13 cellular contexts compared by ENCODE assay signal in genomic region chr1:64072089-64072835, GRCh38.
DNase-seq lines count a peak whose midpoint lies in the region; FAIRE-seq and TF ChIP-seq lines count a peak whose summit lies in the region.
"Had no signal": no experiment of that assay in that cellular context is flagged by ENCODE, and none has a peak within 500 bp of the region (broad histone marks: within the 10 kb centered on the region; RNA-seq: fewer than 3 reads in every experiment).

No MANE protein-coding gene starts in this region.

- no peak for DNase-seq in H54 (ENCODE audit: insufficient read length, low spot score)
- DNase-seq in RPMI7951 (ENCODE audit: low read depth), result peak; percentile 19
- peak; percentile 46 for DNase-seq in epithelial cell of esophagus (ENCODE audit: low read depth)
- peak; percentile 7 for DNase-seq in prostate gland (ENCODE audit: low spot score)
- DNase-seq in SJCRH30, result no peak
- DNase-seq in SIG-M5 (lab: John Stamatoyannopoulos, UW), result no peak
- no peak for DNase-seq in kidney
- DNase-seq: activated effector memory CD4-positive, alpha-beta T cell treated with anti-CD3 and anti-CD28 coated beads, Interleukin-2, amount 50 U/mL, for 16 hours; Calu3; endodermal cell; SHP77; stimulated activated CD4-positive, alpha-beta T cell treated with anti-CD3 and anti-CD28 coated beads, Interleukin-4, amount 100 ng/mL, for 24 hours had no signal

- H3K4me1 ChIP-seq in prostate gland (replicated peaks) (no peaks in the 10 kb centered on the region), SJCRH30 (no peaks in the 10 kb centered on the region), kidney (ENCODE audit: control insufficient read depth in 1 of 2, insufficient read depth in 1 of 2, low read depth in 1 of 2, low read length in 2 of 2) (peaks cover 0 to 7% of the 10 kb centered on the region in 2 donors)

- H3K4me3 ChIP-seq in epithelial cell of esophagus (ENCODE audit: low read length) (no peak overlapping the region), prostate gland (no peak overlapping the region), SJCRH30 (no peak overlapping the region), kidney (ENCODE audit: low read length in 2 of 2) (no peak overlapping the region)

- TF ChIP-seq POLR2A in H54 (IDR thresholded peaks at IDR 0.05; ENCODE audit: low read depth, low read length) (no peak), prostate gland (IDR thresholded peaks at IDR 0.05) (no peak)

- no peak overlapping the region for H3K9ac ChIP-seq in kidney (ENCODE audit: low read length in 2 of 2)

- 26% methylated on average over 6 of the region's 6 CpGs for WGBS in prostate gland

- FAIRE-seq in H54 (lab: Jason Lieb, UNC), result peak; percentile 15
- FAIRE-seq in kidney (lab: Jason Lieb, UNC), result no peak

- H3K36me3 ChIP-seq in prostate gland, result no peaks in the 10 kb centered on the region
- H3K36me3 ChIP-seq in SJCRH30, result no peaks in the 10 kb centered on the region
- H3K36me3 ChIP-seq in kidney (ENCODE audit: control insufficient read depth in 1 of 2, insufficient read depth in 2 of 2, low read length in 2 of 2), result no peaks in the 10 kb centered on the region
- H3K36me3 ChIP-seq: neutrophil had no signal

- H3K27ac ChIP-seq in prostate gland (peak overlapping the region in 1 of 2 donors; percentile 10), SJCRH30 (no peak overlapping the region), kidney (ENCODE audit: low read depth in 2 of 2, low read length in 2 of 2) (no peak overlapping the region)
- H3K27ac ChIP-seq: neutrophil had no signal

- intact Hi-C loops in prostate gland (cut with DNase I) (no loop called here), kidney (cut with DNase I) (no loop called here)

- no peak for TF ChIP-seq CTCF in epithelial cell of esophagus (IDR thresholded peaks at IDR 0.05; ENCODE audit: insufficient read depth, low read depth, low read length, missing control alignments)
- no peak for TF ChIP-seq CTCF in prostate gland (IDR thresholded peaks at IDR 0.05)
- no peak for TF ChIP-seq CTCF in kidney (IDR thresholded peaks at IDR 0.05; ENCODE audit: borderline replicate concordance, extremely low read depth, insufficient read depth)

- H3K27me3 ChIP-seq in prostate gland (replicated peaks; ENCODE audit: insufficient read depth) (no peaks in the 10 kb centered on the region), SJCRH30 (no peaks in the 10 kb centered on the region)
- H3K27me3 ChIP-seq: neutrophil had no signal

- H3K9me3 ChIP-seq in prostate gland (no peaks in the 10 kb centered on the region), SJCRH30 (replicated peaks) (no peaks in the 10 kb centered on the region), kidney (ENCODE audit: control insufficient read depth in 1 of 2, low read length in 2 of 2) (no peaks in the 10 kb centered on the region)
- H3K9me3 ChIP-seq: neutrophil had no signal

Comparison
In these comparisons a context has a peak if more than half of its experiments do, and no peak if none do; other contexts are left out.
1. DNase-seq: peak in RPMI7951 (single experiment), epithelial cell of esophagus (single experiment) and prostate gland (single experiment); none in H54 (single experiment), SJCRH30 (0 of 2), SIG-M5 (single experiment) and kidney (single experiment).